In genomic region chr3:133388696-133389095, GRCh38 we compare ENCODE assay signal across 2 cellular contexts.
TF ChIP-seq lines count a peak whose summit lies in the region.

No MANE protein-coding gene starts in this region.

TF ChIP-seq in SK-N-SH, 30 proteins besides CTCF, POLR2A, EP300 and RAD21 (continued from another document):
- no peak for TF ChIP-seq USF1 (IDR thresholded peaks at IDR 0.05; ENCODE audit: borderline replicate concordance, low read depth)
- no peak for TF ChIP-seq TCF12 (IDR thresholded peaks at IDR 0.05)
- no peak for TF ChIP-seq EZH2phosphoT487 (IDR thresholded peaks at IDR 0.05; ENCODE audit: borderline replicate concordance, low read depth)
- TF ChIP-seq ZBTB33 (IDR thresholded peaks at IDR 0.05; ENCODE audit: borderline replicate concordance, low read depth), result no peak
- no peak for TF ChIP-seq JUND (IDR thresholded peaks at IDR 0.05)
- TF ChIP-seq POLR2AphosphoS5 (IDR thresholded peaks at IDR 0.05; ENCODE audit: low read depth, low read length), result no peak
- TF ChIP-seq GABPA (IDR thresholded peaks at IDR 0.05; ENCODE audit: low read depth), result no peak
- TF ChIP-seq REST (IDR thresholded peaks at IDR 0.05; ENCODE audit: low read depth, low read length), result no peak
- no peak for TF ChIP-seq RXRA (IDR thresholded peaks at IDR 0.05; ENCODE audit: borderline replicate concordance, low read depth)
- TF ChIP-seq MAX (IDR thresholded peaks at IDR 0.05; ENCODE audit: low read depth), result no peak
- no peak for TF ChIP-seq SIN3A (IDR thresholded peaks at IDR 0.05; ENCODE audit: borderline replicate concordance, low read depth, low read length)
- TF ChIP-seq TAF1 (IDR thresholded peaks at IDR 0.05; ENCODE audit: borderline replicate concordance, low read depth, low read length), result no peak
- no peak for TF ChIP-seq FOXM1 (IDR thresholded peaks at IDR 0.05; ENCODE audit: low read depth)
- no peak for TF ChIP-seq ELF1 (IDR thresholded peaks at IDR 0.05)

TF ChIP-seq in SK-N-SH treated with all-trans-retinoic acid at 6 μM for 48 hours, 23 proteins besides CTCF, POLR2A, EP300 and RAD21 (continued from another document):
- no peak for TF ChIP-seq POU6F1 (CRISPR knock-in tag; IDR thresholded peaks at IDR 0.05; ENCODE audit: borderline replicate concordance, low read depth)
- no peak for TF ChIP-seq ESRRG (CRISPR knock-in tag; IDR thresholded peaks at IDR 0.05)
- no peak for TF ChIP-seq ZNF565 (CRISPR knock-in tag; conservative IDR thresholded peaks at IDR 0.05; ENCODE audit: low read depth)
- TF ChIP-seq SNAI2 (CRISPR knock-in tag; IDR thresholded peaks at IDR 0.05), result no peak
- no peak for TF ChIP-seq RARB (CRISPR knock-in tag; IDR thresholded peaks at IDR 0.05)
- no peak for TF ChIP-seq ZFP3 (CRISPR knock-in tag; IDR thresholded peaks at IDR 0.05)
- no peak for TF ChIP-seq TOX (CRISPR knock-in tag; IDR thresholded peaks at IDR 0.05; ENCODE audit: borderline replicate concordance)
TF ChIP-seq in SK-N-SH treated with all-trans-retinoic acid at 6 μM for 48 hours: peak in this region for 0.
